ENCODE assay signal across 8 cellular contexts in the genomic region with DNA sequence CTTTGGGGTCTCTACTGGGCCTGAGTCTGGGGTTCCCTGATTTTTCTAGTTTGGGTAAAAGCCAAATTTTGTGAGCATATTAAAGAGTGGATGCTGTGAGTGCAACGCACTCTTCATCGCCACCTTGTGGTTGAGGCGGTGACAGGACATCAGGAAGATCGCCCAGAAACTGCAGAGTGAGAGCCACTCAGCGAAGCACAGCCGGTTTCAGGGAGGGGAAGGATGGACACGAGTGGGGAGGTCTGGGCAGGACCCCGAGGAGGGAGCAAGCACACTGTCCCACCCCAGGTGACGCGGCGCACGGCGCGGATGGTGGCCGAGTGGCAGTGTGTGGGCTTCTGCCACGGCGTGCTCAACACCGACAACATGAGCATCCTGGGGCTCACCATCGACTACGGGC. TPM values are rescaled to one million over a fixed set of nuclear protein-coding genes. Genes with fewer than 3 reads are reported as not detected.
DNase-seq lines count a peak whose midpoint lies in the region; ATAC-seq, FAIRE-seq and TF ChIP-seq lines count a peak whose summit lies in the region.

No MANE protein-coding gene starts in this region.

- no peaks in the 10 kb centered on the region for H3K27me3 Mint-ChIP-seq in activated T-helper 17 cell treated with anti-CD3 and anti-CD28 coated beads, Interleukin-2, amount 50 U/mL, for 72 hours

- TF ChIP-seq CTCF in OCI-LY3 (IDR thresholded peaks at IDR 0.05; ENCODE audit: low read depth, low read length) (peak; percentile 70), foreskin fibroblast (IDR thresholded peaks at IDR 0.05; ENCODE audit: low read depth, low read length) (peak; percentile 90), parathyroid adenoma (IDR thresholded peaks at IDR 0.05) (peak; percentile 70)

- no peak for TF ChIP-seq POLR2A in GM12892 (IDR thresholded peaks at IDR 0.05; ENCODE audit: low read depth, low read length)

- no peaks in the 10 kb centered on the region for H3K9me3 ChIP-seq in OCI-LY3 (ENCODE audit: insufficient read depth, low read length)
- H3K9me3 ChIP-seq in parathyroid adenoma (ENCODE audit: control insufficient read depth, low read length) = no peaks in the 10 kb centered on the region

- H3K9me3 Mint-ChIP-seq in activated T-helper 17 cell treated with anti-CD3 and anti-CD28 coated beads, Interleukin-2, amount 50 U/mL, for 72 hours = no peaks in the 10 kb centered on the region

- no peak overlapping the region for H2AFZ ChIP-seq in OCI-LY3 (ENCODE audit: low read depth, low read length)
- H2AFZ ChIP-seq in parathyroid adenoma = no peak overlapping the region

- H3K4me3 Mint-ChIP-seq in activated T-helper 17 cell treated with anti-CD3 and anti-CD28 coated beads, Interleukin-2, amount 50 U/mL, for 72 hours = no peak overlapping the region

- peak overlapping the region; percentile 32 for H3K27ac Mint-ChIP-seq in activated T-helper 17 cell treated with anti-CD3 and anti-CD28 coated beads, Interleukin-2, amount 50 U/mL, for 72 hours

- DNase-seq in AG08395 (ENCODE audit: low spot score) (peak; percentile 84), GM12892 (ENCODE audit: insufficient read length) (peak; percentile 82), foreskin fibroblast (peak; percentile 45 to 85)

- H3K4me1 Mint-ChIP-seq in activated T-helper 17 cell treated with anti-CD3 and anti-CD28 coated beads, Interleukin-2, amount 50 U/mL, for 72 hours = peaks cover 13% of the 10 kb centered on the region

- H3K27ac ChIP-seq in OCI-LY3 (ENCODE audit: low read length) (no peak overlapping the region), parathyroid adenoma (no peak overlapping the region)

- H4K20me1 ChIP-seq in OCI-LY3 (ENCODE audit: insufficient read depth, low read length) = no peaks in the 10 kb centered on the region

- peak; percentile 74 for ATAC-seq in activated T-helper 17 cell treated with anti-CD3 and anti-CD28 coated beads, Interleukin-2, amount 50 U/mL, for 72 hours (replicated peaks)
- ATAC-seq in GM18867 (IDR thresholded peaks at IDR 0.05; ENCODE audit: unreplicated experiment) (no peak), GM21390 (IDR thresholded peaks at IDR 0.05; ENCODE audit: unreplicated experiment) (no peak)

- H3K4me2 ChIP-seq in OCI-LY3 (ENCODE audit: low read length) = no peak overlapping the region
- H3K4me2 ChIP-seq in parathyroid adenoma (ENCODE audit: low read length) = no peak overlapping the region

- H3K4me1 ChIP-seq in OCI-LY3 (ENCODE audit: low read length) = no peaks in the 10 kb centered on the region
- H3K4me1 ChIP-seq in parathyroid adenoma = peaks cover 2% of the 10 kb centered on the region

- H3K27me3 ChIP-seq in OCI-LY3 (ENCODE audit: low read depth, low read length) (no peaks in the 10 kb centered on the region), parathyroid adenoma (ENCODE audit: control insufficient read depth, insufficient read depth, low read length) (no peaks in the 10 kb centered on the region)

- H3K36me3 ChIP-seq in OCI-LY3 (replicated peaks; ENCODE audit: low read depth, low read length) = peaks cover 6% of the 10 kb centered on the region
- H3K36me3 ChIP-seq in parathyroid adenoma (ENCODE audit: control insufficient read depth, insufficient read depth, low read length) = no peaks in the 10 kb centered on the region

- FAIRE-seq in GM12892 (lab: Jason Lieb, UNC) = peak; percentile 92

- H3K36me3 Mint-ChIP-seq in activated T-helper 17 cell treated with anti-CD3 and anti-CD28 coated beads, Interleukin-2, amount 50 U/mL, for 72 hours (ENCODE audit: low read depth) = peaks cover 61% of the 10 kb centered on the region

- H3K79me2 ChIP-seq in OCI-LY3 (ENCODE audit: low read length) (peaks cover 1% of the 10 kb centered on the region; the same call in 1 of the 2 replicates), parathyroid adenoma (peaks cover 7% of the 10 kb centered on the region)

- H3K9ac ChIP-seq in OCI-LY3 (ENCODE audit: low read length) (no peak overlapping the region), parathyroid adenoma (no peak overlapping the region)

- H3K4me3 ChIP-seq in OCI-LY3 (ENCODE audit: low read length) (no peak overlapping the region), foreskin fibroblast (ENCODE audit: low read depth in 1 of 2, low read length in 2 of 2) (no peak overlapping the region), parathyroid adenoma (ENCODE audit: low read depth, low read length) (no peak overlapping the region)

RNA-seq across cellular contexts. Expression of a gene that starts 9.1 kb away (rescaled TPM):
- 4.9 TPM for polyA plus RNA-seq in GM12892 (2012; ENCODE audit: missing spikeins)
- 10 to 100 TPM; 16.5 to 26.7 TPM for total RNA-seq in activated T-helper 17 cell treated with anti-CD3 and anti-CD28 coated beads, Interleukin-2, amount 50 U/mL, for 72 hours

RNA-seq across cellular contexts. Expression of a gene that starts 24.2 kb away (rescaled TPM):
- polyA plus RNA-seq in GM12892 (2012; ENCODE audit: missing spikeins) = 23.8 TPM
- total RNA-seq in activated T-helper 17 cell treated with anti-CD3 and anti-CD28 coated beads, Interleukin-2, amount 50 U/mL, for 72 hours = 100 to 1,000 TPM in 1 of 2 donors, 10 to 100 TPM in 1; 70.1 to 116 TPM

RNA-seq across cellular contexts. Expression of a gene that starts 34.9 kb away (rescaled TPM):
- 18.1 TPM for polyA plus RNA-seq in GM12892 (2012; ENCODE audit: missing spikeins)
- total RNA-seq in activated T-helper 17 cell treated with anti-CD3 and anti-CD28 coated beads, Interleukin-2, amount 50 U/mL, for 72 hours = 10 to 100 TPM; 44.5 to 51.1 TPM

RNA-seq across cellular contexts. Expression of a gene that starts 39.4 kb away (rescaled TPM):
- polyA plus RNA-seq in GM12892 (2012; ENCODE audit: missing spikeins) = 0.19 TPM
- total RNA-seq in activated T-helper 17 cell treated with anti-CD3 and anti-CD28 coated beads, Interleukin-2, amount 50 U/mL, for 72 hours = 10 to 100 TPM in 1 of 2 donors, 1 to 10 TPM in 1; 2.5 to 16.6 TPM

RNA-seq across cellular contexts. Expression of a gene that starts 41.2 kb away (rescaled TPM):
- polyA plus RNA-seq in GM12892 (2012; ENCODE audit: missing spikeins) = 13.0 TPM
- 10 to 100 TPM; 66.4 to 67.5 TPM for total RNA-seq in activated T-helper 17 cell treated with anti-CD3 and anti-CD28 coated beads, Interleukin-2, amount 50 U/mL, for 72 hours
